Comparison of ENCODE assay signal across 2 cellular contexts in genomic region chr10:80296942-80297341, GRCh38.
TF ChIP-seq lines count a peak whose summit lies in the region.

No MANE protein-coding gene starts in this region.

TF ChIP-seq in HCT116, 20 proteins besides CTCF, POLR2A, EP300 and RAD21 (continued from another document):
- TF ChIP-seq REST (IDR thresholded peaks at IDR 0.05; ENCODE audit: low read depth) (no peak), ZFX (IDR thresholded peaks at IDR 0.05) (no peak), ATF3 (IDR thresholded peaks at IDR 0.05) (no peak), ZBTB33 (IDR thresholded peaks at IDR 0.05; ENCODE audit: extremely low read depth, insufficient replicate concordance, low read length) (no peak), YY1 (IDR thresholded peaks at IDR 0.05; ENCODE audit: extremely low read depth, insufficient replicate concordance, low read depth, low read length) (no peak), SRF (IDR thresholded peaks at IDR 0.05; ENCODE audit: low read depth) (no peak), CEBPB (IDR thresholded peaks at IDR 0.05; ENCODE audit: low read depth) (no peak), POLR2AphosphoS5 (IDR thresholded peaks at IDR 0.05; ENCODE audit: low read depth, low read length) (no peak), ZNF274 (IDR thresholded peaks at IDR 0.05; ENCODE audit: low read depth, low read length) (no peak), SIN3A (IDR thresholded peaks at IDR 0.05; ENCODE audit: low read depth) (no peak), CBX3 (IDR thresholded peaks at IDR 0.05; ENCODE audit: low read depth) (no peak), EZH2 (IDR thresholded peaks at IDR 0.05) (no peak), FOSL1 (IDR thresholded peaks at IDR 0.05; ENCODE audit: low read depth) (no peak), SP1 (IDR thresholded peaks at IDR 0.05; ENCODE audit: low read depth) (no peak), ELF1 (IDR thresholded peaks at IDR 0.05; ENCODE audit: borderline replicate concordance, low read depth) (no peak)
TF ChIP-seq in HCT116: peak in this region for 0.

TF ChIP-seq in HEK293, 187 proteins besides CTCF, POLR2A, EP300 and RAD21 (continued from another document):
- no peak for TF ChIP-seq KLF16 (tag by site-specific recombination; IDR thresholded peaks at IDR 0.05)
- no peak for TF ChIP-seq ZNF639 (tag by site-specific recombination; IDR thresholded peaks at IDR 0.05)
- TF ChIP-seq GLI2 (tag by site-specific recombination; IDR thresholded peaks at IDR 0.05; ENCODE audit: borderline replicate concordance, low read depth) = no peak
